8 cellular contexts compared by ENCODE assay signal in genomic region chr7:103524042-103524907, GRCh38.
DNase-seq lines count a peak whose midpoint lies in the region; ATAC-seq and TF ChIP-seq lines count a peak whose summit lies in the region.

No MANE protein-coding gene starts in this region.

- no peak overlapping the region for H3K27ac Mint-ChIP-seq in activated CD4-positive, alpha-beta T cell treated with anti-CD3 and anti-CD28 coated beads, Interleukin-2, amount 10 ng/mL, durations not matched to agents 7 days and 5 days

- H3K27me3 ChIP-seq in parathyroid adenoma (ENCODE audit: control insufficient read depth, insufficient read depth, low read length): no peaks in the 10 kb centered on the region

- no peaks in the 10 kb centered on the region for H3K36me3 ChIP-seq in parathyroid adenoma (ENCODE audit: control insufficient read depth, insufficient read depth, low read length)

- no peaks in the 10 kb centered on the region for H3K4me1 ChIP-seq in parathyroid adenoma

- H3K9ac ChIP-seq in parathyroid adenoma: no peak overlapping the region

- no peak overlapping the region for H3K4me3 Mint-ChIP-seq in activated CD4-positive, alpha-beta T cell treated with anti-CD3 and anti-CD28 coated beads, Interleukin-2, amount 10 ng/mL, durations not matched to agents 7 days and 5 days

- H3K4me3 ChIP-seq in epithelial cell of proximal tubule (ENCODE audit: low read depth, low read length) (no peak overlapping the region), parathyroid adenoma (ENCODE audit: low read depth, low read length) (no peak overlapping the region)

- peaks cover 3% of the 10 kb centered on the region for H3K27me3 Mint-ChIP-seq in activated CD4-positive, alpha-beta T cell treated with anti-CD3 and anti-CD28 coated beads, Interleukin-2, amount 10 ng/mL, durations not matched to agents 7 days and 5 days

- peak overlapping the region; percentile 44 for H2AFZ ChIP-seq in parathyroid adenoma

- H3K4me1 Mint-ChIP-seq in activated CD4-positive, alpha-beta T cell treated with anti-CD3 and anti-CD28 coated beads, Interleukin-2, amount 10 ng/mL, durations not matched to agents 7 days and 5 days: no peaks in the 10 kb centered on the region

- CTCF ChIA-PET in activated CD4-positive, alpha-beta T cell treated with anti-CD3 and anti-CD28 coated beads, Interleukin-2, amount 10 ng/mL, durations not matched to agents 7 days and 5 days (lab: Charles Lee): no interaction called here

- ATAC-seq in GM21619 (IDR thresholded peaks at IDR 0.05; ENCODE audit: unreplicated experiment) (no peak), HG02870 (IDR thresholded peaks at IDR 0.05; ENCODE audit: unreplicated experiment) (no peak)

- POLR2A ChIA-PET in activated CD4-positive, alpha-beta T cell treated with anti-CD3 and anti-CD28 coated beads, Interleukin-2, amount 10 ng/mL, durations not matched to agents 7 days and 5 days (lab: Charles Lee): no interaction called here

- DNase-seq in NCI-H510A treated with DMSO at 0.1 percent for 48 hours (lab: John Stamatoyannopoulos, UW) (peak; percentile 25), NCI-H510A (lab: John Stamatoyannopoulos, UW) (no peak), NCI-H748 treated with DMSO at 0.1 percent for 48 hours (lab: John Stamatoyannopoulos, UW) (peak; percentile 27), epithelial cell of proximal tubule (ENCODE audit: low read depth) (peak; percentile 22)
- DNase-seq in activated CD4-positive, alpha-beta T cell treated with anti-CD3 and anti-CD28 coated beads, Interleukin-2, amount 10 ng/mL, durations not matched to agents 7 days and 5 days: no peak

- no peaks in the 10 kb centered on the region for H3K9me3 Mint-ChIP-seq in activated CD4-positive, alpha-beta T cell treated with anti-CD3 and anti-CD28 coated beads, Interleukin-2, amount 10 ng/mL, durations not matched to agents 7 days and 5 days

- TF ChIP-seq CTCF in epithelial cell of proximal tubule (conservative IDR thresholded peaks at IDR 0.05; ENCODE audit: low read depth, low read length) (peak; percentile 75), parathyroid adenoma (IDR thresholded peaks at IDR 0.05) (no peak)

- no peaks in the 10 kb centered on the region for H3K9me3 ChIP-seq in parathyroid adenoma (ENCODE audit: control insufficient read depth, low read length)

- H3K4me2 ChIP-seq in parathyroid adenoma (ENCODE audit: low read length): peak overlapping the region; percentile 27

- no peaks in the 10 kb centered on the region for H3K36me3 Mint-ChIP-seq in activated CD4-positive, alpha-beta T cell treated with anti-CD3 and anti-CD28 coated beads, Interleukin-2, amount 10 ng/mL, durations not matched to agents 7 days and 5 days (ENCODE audit: low read depth)

- no peak overlapping the region for H3K27ac ChIP-seq in parathyroid adenoma

- H3K79me2 ChIP-seq in parathyroid adenoma: no peaks in the 10 kb centered on the region

Comparison
In these comparisons a context has a peak if more than half of its experiments do, and no peak if none do; other contexts are left out.
1. DNase-seq: peak in NCI-H510A treated with DMSO at 0.1 percent for 48 hours (single experiment), NCI-H748 treated with DMSO at 0.1 percent for 48 hours (single experiment) and epithelial cell of proximal tubule (single experiment); none in NCI-H510A (single experiment) and activated CD4-positive, alpha-beta T cell treated with anti-CD3 and anti-CD28 coated beads, Interleukin-2, amount 10 ng/mL, durations not matched to agents 7 days and 5 days (single experiment).